Comparison of ENCODE assay signal across 34 cellular contexts in the genomic region with DNA sequence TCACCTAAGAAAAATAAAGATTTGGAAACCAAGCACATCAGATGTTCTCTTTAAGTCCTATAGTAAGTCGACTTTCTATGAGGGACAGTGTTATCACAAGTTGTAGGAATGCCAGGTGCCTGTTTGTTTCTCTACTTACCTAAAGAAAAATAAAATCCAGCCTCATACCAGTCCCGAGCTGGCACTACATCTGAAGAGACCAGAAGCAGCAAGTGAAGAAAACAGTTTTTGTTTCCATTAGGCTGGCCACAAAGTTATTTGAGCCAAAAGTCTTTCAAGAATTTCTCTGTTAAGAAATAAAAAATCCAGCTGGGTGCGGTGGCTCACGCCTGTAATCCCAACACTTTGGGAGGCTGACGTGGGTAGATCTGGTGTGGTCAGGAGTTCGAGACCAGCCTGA.
"Had no signal": no experiment of that assay in that cellular context is flagged by ENCODE, and none has a peak within 500 bp of the region (broad histone marks: within the 10 kb centered on the region; RNA-seq: fewer than 3 reads in every experiment).

No MANE protein-coding gene starts in this region.

- H3K36me3 ChIP-seq: MG63 had no signal

- H3K27ac ChIP-seq: KMS-11 had no signal

- DNase-seq: Karpas-422, Kasumi-1, KG1, MG63, MM.1S, MV-4-11, NCI-H1048, NCI-H1092, NCI-H1092 treated with DMSO at 0.1 percent for 48 hours, NCI-H1105, NCI-H1105 treated with DMSO at 0.1 percent for 48 hours, NCI-H1417, NCI-H1417 treated with DMSO at 0.1 percent for 48 hours, NCI-H1436, NCI-H1436 treated with DMSO at 0.1 percent for 48 hours, NCI-H146, NCI-H1694, NCI-H1694 treated with DMSO at 0.1 percent for 48 hours, NCI-H187, NCI-H187 treated with DMSO at 0.1 percent for 48 hours, NCI-H1930, NCI-H2029, NCI-H2029 treated with DMSO at 0.1 percent for 48 hours, NCI-H2081, NCI-H2081 treated with DMSO at 0.1 percent for 48 hours, NCI-H2107, NCI-H2171, NCI-H2171 treated with DMSO at 0.1 percent for 48 hours, NCI-H2227 treated with DMSO at 0.1 percent for 48 hours, NCI-H226, NCI-H345, NCI-H446, NCI-H446 treated with DMSO at 0.1 percent for 48 hours had no signal

- H3K9me3 ChIP-seq: MG63 had no signal

- H3K27me3 ChIP-seq: MG63 had no signal

- H3K4me3 ChIP-seq: MG63 had no signal
